In genomic region chr1:35179864-35180263, GRCh38 we compare ENCODE assay signal across 2 cellular contexts.
TF ChIP-seq lines count a peak whose summit lies in the region.

No MANE protein-coding gene starts in this region.

TF ChIP-seq in HEK293, 187 proteins besides CTCF, POLR2A, EP300 and RAD21 (continued from another document):
- TF ChIP-seq, protein P1, sequence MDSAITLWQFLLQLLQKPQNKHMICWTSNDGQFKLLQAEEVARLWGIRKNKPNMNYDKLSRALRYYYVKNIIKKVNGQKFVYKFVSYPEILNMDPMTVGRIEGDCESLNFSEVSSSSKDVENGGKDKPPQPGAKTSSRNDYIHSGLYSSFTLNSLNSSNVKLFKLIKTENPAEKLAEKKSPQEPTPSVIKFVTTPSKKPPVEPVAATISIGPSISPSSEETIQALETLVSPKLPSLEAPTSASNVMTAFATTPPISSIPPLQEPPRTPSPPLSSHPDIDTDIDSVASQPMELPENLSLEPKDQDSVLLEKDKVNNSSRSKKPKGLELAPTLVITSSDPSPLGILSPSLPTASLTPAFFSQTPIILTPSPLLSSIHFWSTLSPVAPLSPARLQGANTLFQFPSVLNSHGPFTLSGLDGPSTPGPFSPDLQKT (IDR thresholded peaks at IDR 0.05; ENCODE audit: borderline replicate concordance, low read depth, low read length) = no peak
- no peak for TF ChIP-seq ZNF521 (tag by site-specific recombination; IDR thresholded peaks at IDR 0.05)
- no peak for TF ChIP-seq ZBTB20 (tag by site-specific recombination; IDR thresholded peaks at IDR 0.05)
- no peak for TF ChIP-seq RBAK (tag by site-specific recombination; IDR thresholded peaks at IDR 0.05)

TF ChIP-seq in K562, 482 proteins besides CTCF, POLR2A, EP300 and RAD21 (continued from another document):
- TF ChIP-seq MNT (conservative IDR thresholded peaks at IDR 0.05) (no peak), MEIS2 (IDR thresholded peaks at IDR 0.05; ENCODE audit: partially characterized antibody) (no peak), HOXB6 (CRISPR knock-in tag; IDR thresholded peaks at IDR 0.05; ENCODE audit: borderline replicate concordance) (peak; percentile 21; the same call in 1 of the 2 replicates), ZNF134 (CRISPR knock-in tag; conservative IDR thresholded peaks at IDR 0.05) (no peak), XRCC5 (IDR thresholded peaks at IDR 0.05; ENCODE audit: low read depth, low read length) (no peak), NCOA6 (IDR thresholded peaks at IDR 0.05) (no peak), ZNF584 (CRISPR knock-in tag; IDR thresholded peaks at IDR 0.05; ENCODE audit: low read depth) (no peak), POLR2AphosphoS5 (IDR thresholded peaks at IDR 0.05; ENCODE audit: control insufficient read depth, insufficient read depth, low read depth, low read length) (0 out of 2 replicates have a peak, but pooled peaks have one; percentile 44)
TF ChIP-seq in K562: peak in this region for 2.
